34 cellular contexts compared by ENCODE assay signal in genomic region chr12:2832550-2833127, GRCh38. TPM values are rescaled to one million over a fixed set of nuclear protein-coding genes. Genes with fewer than 3 reads are reported as not detected.
A peak's percentile ranks its signal among the peaks of the same experiment; 100 is the strongest.
DNase-seq lines count a peak whose midpoint lies in the region; ATAC-seq and TF ChIP-seq lines count a peak whose summit lies in the region.
"Had no signal": no experiment of that assay in that cellular context is flagged by ENCODE, and none has a peak within 500 bp of the region (broad histone marks: within the 10 kb centered on the region; RNA-seq: fewer than 3 reads in every experiment).

No MANE protein-coding gene starts in this region.

- no peak for TF ChIP-seq CTCF in nephron (IDR thresholded peaks at IDR 0.05; ENCODE audit: unreplicated experiment in 3 of 3)

- no peak for ATAC-seq in CD4-positive, CD25-positive, alpha-beta regulatory T cell (ENCODE audit: low read depth in 2 of 2)
- ATAC-seq in GM21786 (IDR thresholded peaks at IDR 0.05; ENCODE audit: unreplicated experiment) (no peak), HG02981 (IDR thresholded peaks at IDR 0.05; ENCODE audit: unreplicated experiment) (no peak)
- ATAC-seq: lower lobe of right lung had no signal

- no peaks in the 10 kb centered on the region for H3K27me3 ChIP-seq in CD4-positive, CD25-positive, alpha-beta regulatory T cell (ENCODE audit: control insufficient read depth, insufficient read depth, low read length)
- H3K27me3 ChIP-seq: breast epithelium, colonic mucosa, heart left ventricle, neural progenitor cell, SJSA1 had no signal

- no peak overlapping the region for H3K27ac ChIP-seq in CD4-positive, CD25-positive, alpha-beta regulatory T cell (ENCODE audit: insufficient read depth, low read length, poor library complexity, severe bottlenecking)
- H3K27ac ChIP-seq: colonic mucosa, foreskin keratinocyte, lower lobe of right lung, neural progenitor cell, parathyroid adenoma, SJSA1 had no signal

- no peak overlapping the region for H3K4me3 ChIP-seq in CD4-positive, CD25-positive, alpha-beta regulatory T cell (ENCODE audit: low read depth, low read length)
- H3K4me3 ChIP-seq: colonic mucosa, lower lobe of right lung, neural progenitor cell, SJSA1 had no signal

- H3K27me3 Mint-ChIP-seq in CD4-positive, CD25-positive, alpha-beta regulatory T cell = no peaks in the 10 kb centered on the region
- H3K27me3 Mint-ChIP-seq in nephron (ENCODE audit: low read depth) = no peaks in the 10 kb centered on the region
- H3K27me3 Mint-ChIP-seq: activated CD4-positive, alpha-beta memory T cell treated with anti-CD3 and anti-CD28 coated beads for 36 hours had no signal

- H3K36me3 Mint-ChIP-seq in CD4-positive, CD25-positive, alpha-beta regulatory T cell = peaks cover 27% of the 10 kb centered on the region
- peaks cover 44% of the 10 kb centered on the region for H3K36me3 Mint-ChIP-seq in nephron (ENCODE audit: low read depth)

- H3K36me3 ChIP-seq in CD4-positive, CD25-positive, alpha-beta regulatory T cell (ENCODE audit: control insufficient read depth, insufficient read depth, low read length) = peaks cover 12% of the 10 kb centered on the region
- H3K36me3 ChIP-seq: breast epithelium, colonic mucosa, neural progenitor cell had no signal

- H3K9me3 ChIP-seq in CD4-positive, CD25-positive, alpha-beta regulatory T cell (ENCODE audit: control insufficient read depth in 2 of 2, low read length in 2 of 2) = no peaks in the 10 kb centered on the region
- H3K9me3 ChIP-seq: breast epithelium, colonic mucosa, heart left ventricle, lower lobe of right lung, SJSA1 had no signal

- H3K4me3 Mint-ChIP-seq in CD4-positive, CD25-positive, alpha-beta regulatory T cell = no peak overlapping the region
- H3K4me3 Mint-ChIP-seq in nephron = peak overlapping the region; percentile 40 to 80 (median 76)
- H3K4me3 Mint-ChIP-seq: activated CD4-positive, alpha-beta memory T cell treated with anti-CD3 and anti-CD28 coated beads for 36 hours; CD14-positive monocyte; neural progenitor cell had no signal

- H3K4me1 Mint-ChIP-seq in CD4-positive, CD25-positive, alpha-beta regulatory T cell = peaks cover 5 to 12% (median 7%) of the 10 kb centered on the region in 4 donors
- H3K4me1 Mint-ChIP-seq in nephron = peaks cover 40% of the 10 kb centered on the region

- peak; percentile 21 for DNase-seq in DMS153 treated with DMSO at 0.1 percent for 48 hours (lab: John Stamatoyannopoulos, UW; ENCODE audit: unreplicated experiment)
- no peak for DNase-seq in DMS153 (lab: John Stamatoyannopoulos, UW)
- DNase-seq in CD4-positive, CD25-positive, alpha-beta regulatory T cell = no peak
- peak; percentile 73 for DNase-seq in NCI-H2171 treated with DMSO at 0.1 percent for 48 hours (lab: John Stamatoyannopoulos, UW)
- DNase-seq in NCI-H1092 treated with DMSO at 0.1 percent for 48 hours (lab: John Stamatoyannopoulos, UW) = no peak
- DNase-seq: 8988T; activated CD4-positive, alpha-beta memory T cell treated with anti-CD3 and anti-CD28 coated beads for 36 hours; colonic mucosa; GF-D8; H7; IMR-90; lower lobe of right lung; NCI-H1048; NCI-H187; NCI-H345; NCI-H82; RPMI8226; stimulated activated CD4-positive, alpha-beta T cell treated with anti-CD3 and anti-CD28 coated beads, Interleukin-2, amount 100 ng/mL, for 24 hours; T-helper 1 cell had no signal

- H3K4me1 ChIP-seq in CD4-positive, CD25-positive, alpha-beta regulatory T cell (ENCODE audit: control insufficient read depth, insufficient read depth, low read length, poor library complexity, severe bottlenecking) = no peaks in the 10 kb centered on the region
- H3K4me1 ChIP-seq: breast epithelium, colonic mucosa, foreskin keratinocyte, parathyroid adenoma had no signal

- peak overlapping the region in 2 of 3 donors; percentile 43 to 66 for H3K27ac Mint-ChIP-seq in CD4-positive, CD25-positive, alpha-beta regulatory T cell
- peak overlapping the region; percentile 85 to 95 (median 88) for H3K27ac Mint-ChIP-seq in nephron
- H3K27ac Mint-ChIP-seq: activated CD4-positive, alpha-beta memory T cell treated with anti-CD3 and anti-CD28 coated beads for 36 hours had no signal

- no peaks in the 10 kb centered on the region for H3K9me3 Mint-ChIP-seq in CD4-positive, CD25-positive, alpha-beta regulatory T cell
- H3K9me3 Mint-ChIP-seq in nephron = no peaks in the 10 kb centered on the region
- H3K9me3 Mint-ChIP-seq: activated CD4-positive, alpha-beta memory T cell treated with anti-CD3 and anti-CD28 coated beads for 36 hours; neural progenitor cell had no signal

RNA-seq across cellular contexts. Expression of gene NRIP2, which starts 2.2 kb away (rescaled TPM):
- total RNA-seq in CD4-positive, CD25-positive, alpha-beta regulatory T cell = not detected
- 1 to 10 TPM in 2 of 4 donors, under 1 TPM in 2; 0.77 to 1.2 (median 1.0) TPM for polyA plus RNA-seq in CD4-positive, CD25-positive, alpha-beta regulatory T cell
- total RNA-seq: activated CD4-positive, alpha-beta memory T cell treated with anti-CD3 and anti-CD28 coated beads for 36 hours; foreskin keratinocyte; H7; kidney epithelial cell had no signal
- polyA plus RNA-seq: foreskin keratinocyte had no signal

RNA-seq across cellular contexts. Expression of gene ITFG2, which starts 20.2 kb away (rescaled TPM):
- 80.0 TPM for total RNA-seq in CD4-positive, CD25-positive, alpha-beta regulatory T cell
- 10 to 100 TPM; 38.8 to 53.4 (median 45.5) TPM for polyA plus RNA-seq in CD4-positive, CD25-positive, alpha-beta regulatory T cell

RNA-seq across cellular contexts. Expression of gene TEX52, which starts 24.2 kb away (rescaled TPM):
- not detected for total RNA-seq in CD4-positive, CD25-positive, alpha-beta regulatory T cell
- not detected for polyA plus RNA-seq in CD4-positive, CD25-positive, alpha-beta regulatory T cell
- total RNA-seq: breast epithelium, colonic mucosa, foreskin keratinocyte, H7, heart left ventricle, IMR-90, kidney epithelial cell, lower lobe of right lung, mucosa of gallbladder, SJSA1, subcutaneous adipose tissue, ureter had no signal
- polyA plus RNA-seq: CD14-positive monocyte, esophagus, foreskin keratinocyte, heart left ventricle, IMR-90 had no signal

RNA-seq across cellular contexts. Expression of gene FKBP4, which starts 37.9 kb away (rescaled TPM):
- total RNA-seq in CD4-positive, CD25-positive, alpha-beta regulatory T cell = 46.6 TPM
- polyA plus RNA-seq in CD4-positive, CD25-positive, alpha-beta regulatory T cell = 10 to 100 TPM; 22.0 to 29.7 (median 27.4) TPM

RNA-seq across cellular contexts. Expression of gene FOXM1, which starts 44.3 kb away (rescaled TPM):
- total RNA-seq in CD4-positive, CD25-positive, alpha-beta regulatory T cell = 3.8 TPM
- polyA plus RNA-seq in CD4-positive, CD25-positive, alpha-beta regulatory T cell = 1 to 10 TPM in 1 of 4 donors, under 1 TPM in 3; 0.44 to 1.7 (median 0.84) TPM
- polyA plus RNA-seq: CD14-positive monocyte had no signal

Comparison
In these comparisons a context has a peak if more than half of its experiments do, and no peak if none do; other contexts are left out.
1. DNase-seq: peak in DMS153 treated with DMSO at 0.1 percent for 48 hours (single experiment) and NCI-H2171 treated with DMSO at 0.1 percent for 48 hours (single experiment); none in DMS153 (single experiment), CD4-positive, CD25-positive, alpha-beta regulatory T cell (0 of 3) and NCI-H1092 treated with DMSO at 0.1 percent for 48 hours (single experiment).
2. H3K4me3 Mint-ChIP-seq: peak in nephron (3 of 3); none in CD4-positive, CD25-positive, alpha-beta regulatory T cell (0 of 4).